ENCODE assay signal across 1 cellular context in the genomic region with DNA sequence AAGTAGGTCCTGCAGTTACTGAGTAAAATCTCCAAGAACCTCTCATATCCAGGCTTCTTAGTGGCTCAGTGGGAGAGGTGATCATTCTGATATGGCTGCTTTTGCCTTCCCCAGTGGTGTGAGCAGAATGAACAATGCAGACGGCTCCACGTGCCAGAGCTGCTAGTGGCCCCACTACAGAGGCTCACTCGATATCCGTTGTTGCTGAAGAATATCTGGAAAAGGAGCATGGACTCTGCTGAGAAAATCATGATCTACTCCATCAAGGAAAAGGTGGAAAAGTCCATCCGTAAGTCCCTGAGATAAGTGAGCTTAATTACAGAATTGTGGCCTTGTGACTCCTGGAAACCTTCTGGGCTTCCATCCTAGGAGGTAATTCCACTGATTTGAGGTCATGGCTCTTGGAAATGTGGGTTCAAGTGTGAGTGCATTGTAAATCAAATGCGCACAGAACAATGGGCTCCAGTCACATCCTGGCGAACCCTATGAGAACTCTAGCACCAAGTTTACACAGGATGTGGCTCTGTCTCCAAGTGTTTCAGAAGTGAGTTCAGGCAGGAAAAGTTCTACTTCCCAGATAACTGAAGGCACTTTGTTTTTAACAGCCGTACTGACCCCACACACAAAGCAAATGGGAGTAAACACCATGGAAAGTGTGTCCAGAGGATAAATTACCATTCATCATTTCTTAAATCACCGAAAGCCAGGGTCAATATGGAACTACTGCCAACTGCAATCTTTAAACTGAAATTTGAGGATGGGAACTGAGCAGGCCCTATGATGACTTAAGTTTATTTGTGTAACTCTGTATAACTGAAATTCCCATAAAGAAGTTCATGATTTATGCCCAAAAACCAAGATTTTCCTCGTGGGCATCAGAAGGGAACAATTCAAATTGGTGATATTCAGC.
TF ChIP-seq lines count a peak whose summit lies in the region.

No MANE protein-coding gene starts in this region.

TF ChIP-seq in endothelial cell of umbilical vein, 7 proteins besides CTCF, POLR2A, EP300 and RAD21:
- TF ChIP-seq MAX (IDR thresholded peaks at IDR 0.05; ENCODE audit: insufficient read depth, insufficient read length): peak; percentile 68
- TF ChIP-seq POLR2AphosphoS5 (IDR thresholded peaks at IDR 0.05; ENCODE audit: insufficient read depth, low read depth, low read length): peak; percentile 78
- peak; percentile 83 for TF ChIP-seq JUN (IDR thresholded peaks at IDR 0.05; ENCODE audit: borderline replicate concordance, insufficient read depth, insufficient read length, low read depth)
- no peak for TF ChIP-seq MYC (IDR thresholded peaks at IDR 0.05; ENCODE audit: low read depth, low read length)
- TF ChIP-seq GATA2 (IDR thresholded peaks at IDR 0.05; ENCODE audit: insufficient read depth, insufficient read length, low read depth, low read length): peak; percentile 77
- no peak for TF ChIP-seq EZH2 (IDR thresholded peaks at IDR 0.05; ENCODE audit: borderline replicate concordance, low read depth, low read length, severe bottlenecking)
- TF ChIP-seq FOS (IDR thresholded peaks at IDR 0.05; ENCODE audit: borderline replicate concordance, insufficient read depth, low read length): peak; percentile 66
